In the genomic region with DNA sequence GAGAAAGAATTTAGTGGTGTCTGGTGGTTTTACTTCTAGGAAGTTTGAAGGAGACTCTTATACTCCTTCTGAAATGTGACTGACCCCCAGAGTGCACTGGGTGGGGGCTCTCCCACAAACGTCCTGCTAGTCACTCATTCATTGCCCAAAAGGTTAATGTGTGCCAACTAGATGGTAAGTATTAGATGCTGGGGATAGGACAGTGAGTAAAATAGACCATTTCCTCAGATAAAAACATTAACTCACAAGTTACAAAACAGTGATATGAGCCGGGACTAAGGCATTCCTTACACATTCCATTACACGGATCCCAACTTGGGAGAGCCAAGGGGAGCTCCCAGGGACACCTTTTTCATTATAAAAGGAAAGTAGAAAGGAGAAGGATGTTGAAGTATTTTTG, we compare ENCODE assay signal across 27 cellular contexts.
DNase-seq lines count a peak whose midpoint lies in the region; ATAC-seq and TF ChIP-seq lines count a peak whose summit lies in the region.
"Had no signal": no experiment of that assay in that cellular context is flagged by ENCODE, and none has a peak within 500 bp of the region (broad histone marks: within the 10 kb centered on the region; RNA-seq: fewer than 3 reads in every experiment).

No MANE protein-coding gene starts in this region.

- no peaks in the 10 kb centered on the region for H3K36me3 ChIP-seq in upper lobe of right lung
- H3K36me3 ChIP-seq: cardiac muscle cell, esophagus squamous epithelium, stomach, tibial artery had no signal

- DNase-seq in Caki2 (ENCODE audit: low read depth): peak; percentile 14
- peak; percentile 73 for DNase-seq in NCI-H226
- DNase-seq in glomerular visceral epithelial cell (ENCODE audit: extremely low spot score): peak; percentile 66
- no peak for DNase-seq in upper lobe of right lung
- no peak for DNase-seq in GM13976 (ENCODE audit: low spot score)
- DNase-seq in activated CD4-positive, alpha-beta T cell treated with anti-CD3 and anti-CD28 coated beads for 4 hours: no peak
- DNase-seq: 8988T; activated CD4-positive, alpha-beta T cell treated with anti-CD3 and anti-CD28 coated beads, Interleukin-2, amount 50 U/mL, for 4 hours; activated CD8-positive, alpha-beta memory T cell treated with anti-CD3 and anti-CD28 coated beads, Interleukin-2, amount 50 U/mL, for 48 hours; anterior cingulate cortex; CD4-positive, CD25-positive, alpha-beta regulatory T cell; esophagus squamous epithelium; hippocampal formation; immature natural killer cell; midbrain; natural killer cell; NCI-H1092 treated with DMSO at 0.1 percent for 48 hours; NCI-H187 treated with DMSO at 0.1 percent for 48 hours; NCI-H526 treated with DMSO at 0.1 percent for 48 hours; small intestine; stomach; SW 1271; T1000; tibial artery had no signal

- no peak overlapping the region for H3K27ac ChIP-seq in upper lobe of right lung
- H3K27ac ChIP-seq: cardiac muscle cell, esophagus squamous epithelium, stomach, tibial artery had no signal

- H3K9me3 ChIP-seq in upper lobe of right lung: no peaks in the 10 kb centered on the region
- H3K9me3 ChIP-seq: esophagus squamous epithelium, stomach, tibial artery had no signal

- H3K4me3 ChIP-seq in upper lobe of right lung: no peak overlapping the region
- H3K4me3 ChIP-seq: cardiac muscle cell, esophagus squamous epithelium, stomach, tibial artery had no signal

- TF ChIP-seq CTCF in upper lobe of right lung (IDR thresholded peaks at IDR 0.05) (no peak), GM13976 (IDR thresholded peaks at IDR 0.05; ENCODE audit: borderline replicate concordance, control extremely low read depth, extremely low read depth, insufficient read depth, missing control alignments) (no peak)

- in situ Hi-C loops in Caki2 (cut with HindIII; ENCODE audit: low pct_unique_long_range_greater_than_20kb, low sequenced_read_pairs) (no loop called here), GM13976 (cut with MboI; ENCODE audit: low sequenced_read_pairs, unreplicated experiment) (no loop called here)

- intact Hi-C loops in upper lobe of right lung (cut with DNase I): no loop called here

- ATAC-seq in HG02763 (IDR thresholded peaks at IDR 0.05; ENCODE audit: unreplicated experiment) (peak; percentile 43), upper lobe of right lung (no peak), HG02642 (IDR thresholded peaks at IDR 0.05; ENCODE audit: poor library complexity, unreplicated experiment) (no peak)
- ATAC-seq: natural killer cell had no signal

- no peaks in the 10 kb centered on the region for H3K4me1 ChIP-seq in upper lobe of right lung
- H3K4me1 ChIP-seq: esophagus squamous epithelium, stomach, tibial artery had no signal

- no peaks in the 10 kb centered on the region for H3K27me3 ChIP-seq in upper lobe of right lung
- H3K27me3 ChIP-seq: cardiac muscle cell, esophagus squamous epithelium, stomach, tibial artery had no signal

Comparison
In these comparisons a context has a peak if more than half of its experiments do, and no peak if none do; other contexts are left out.
1. DNase-seq: peak in Caki2 (single experiment), NCI-H226 (single experiment) and glomerular visceral epithelial cell (single experiment); none in upper lobe of right lung (single experiment), GM13976 (single experiment) and activated CD4-positive, alpha-beta T cell treated with anti-CD3 and anti-CD28 coated beads for 4 hours (0 of 2).